Comparison of ENCODE assay signal across 9 cellular contexts in the genomic region with DNA sequence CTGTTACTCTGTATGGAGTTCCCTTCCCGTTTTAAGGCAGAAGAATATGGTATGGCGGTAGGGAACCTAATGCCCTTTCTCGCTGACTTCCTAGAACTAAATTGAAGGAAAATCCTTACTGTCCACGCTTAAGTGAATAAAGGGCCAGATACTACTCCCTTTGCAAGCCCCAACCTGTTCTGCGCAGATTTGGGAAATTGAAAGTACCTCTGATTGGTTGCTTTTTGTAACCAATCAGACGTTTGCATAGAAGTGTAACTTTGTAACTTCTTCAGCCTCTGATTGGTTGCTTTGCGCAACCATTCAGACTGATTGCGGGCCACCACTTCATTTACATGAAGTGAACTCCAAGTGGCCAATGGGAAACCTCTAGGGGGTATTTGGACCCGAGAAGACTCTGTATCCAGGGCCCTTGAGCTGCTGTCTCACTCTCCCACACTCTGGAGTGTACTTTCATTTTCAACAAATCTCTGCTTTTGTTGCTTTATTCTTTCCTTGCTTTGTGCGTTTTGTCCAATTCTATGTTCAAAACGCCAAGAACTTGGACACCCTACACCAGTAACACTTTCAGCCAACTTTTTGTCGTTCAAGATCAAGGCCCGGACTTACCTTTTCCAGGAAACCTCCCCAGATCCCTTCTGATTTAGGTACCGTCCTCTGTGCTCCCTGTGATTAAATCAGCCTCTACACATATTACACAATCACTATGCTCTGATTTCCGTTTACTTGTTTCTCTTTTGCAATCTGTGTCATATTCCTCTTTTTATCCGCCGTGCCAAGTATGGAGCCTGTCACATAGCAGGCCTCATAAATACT. TPM values are rescaled to one million over a fixed set of nuclear protein-coding genes. Genes with fewer than 3 reads are reported as not detected.
DNase-seq lines count a peak whose midpoint lies in the region; ATAC-seq, FAIRE-seq and TF ChIP-seq lines count a peak whose summit lies in the region.
"Had no signal": no experiment of that assay in that cellular context is flagged by ENCODE, and none has a peak within 500 bp of the region (broad histone marks: within the 10 kb centered on the region; RNA-seq: fewer than 3 reads in every experiment).

No MANE protein-coding gene starts in this region.

- peaks cover 6 to 7% of the 10 kb centered on the region in 2 donors for H3K9me3 Mint-ChIP-seq in activated naive CD4-positive, alpha-beta T cell treated with anti-CD3 and anti-CD28 coated beads, Interleukin-2, amount 50 U/mL, for 72 hours

- H3K9ac ChIP-seq in KMS-11, result no peak overlapping the region

- H2AFZ ChIP-seq in KMS-11 (ENCODE audit: low read depth), result peak overlapping the region; percentile 69

- H3K36me3 ChIP-seq in KMS-11 (ENCODE audit: insufficient read depth) (no peaks in the 10 kb centered on the region), right lobe of liver (peaks cover 0 to 1% (median 0%) of the 10 kb centered on the region in 4 donors)

- ATAC-seq in activated naive CD4-positive, alpha-beta T cell treated with anti-CD3 and anti-CD28 coated beads, Interleukin-2, amount 50 U/mL, for 72 hours, result no peak
- ATAC-seq in right lobe of liver (peak; percentile 63 to 77 (median 73)), GM19328 (IDR thresholded peaks at IDR 0.05; ENCODE audit: unreplicated experiment) (no peak)

- no peaks in the 10 kb centered on the region for H4K20me1 ChIP-seq in KMS-11 (ENCODE audit: insufficient read depth)

- H3K79me2 ChIP-seq in KMS-11 (ENCODE audit: insufficient read depth, low read depth), result peaks cover 29% of the 10 kb centered on the region

- H3K4me3 ChIP-seq in KMS-11 (IDR thresholded peaks at IDR 0.05; ENCODE audit: insufficient read depth, low read depth, low read length), result no peak overlapping the region
- H3K4me3 ChIP-seq in right lobe of liver, result peak overlapping the region; percentile 84 to 93 (median 91)

- peak overlapping the region; percentile 16 to 95 for H3K27ac Mint-ChIP-seq in activated naive CD4-positive, alpha-beta T cell treated with anti-CD3 and anti-CD28 coated beads, Interleukin-2, amount 50 U/mL, for 72 hours

- H3K9me3 ChIP-seq in right lobe of liver, result no peaks in the 10 kb centered on the region
- H3K9me3 ChIP-seq: body of pancreas had no signal

- TF ChIP-seq CTCF in KMS-11 (conservative IDR thresholded peaks at IDR 0.05; ENCODE audit: low read depth, low read length), result no peak
- TF ChIP-seq CTCF in right lobe of liver (IDR thresholded peaks at IDR 0.05), result no peak

- intact Hi-C loops in right lobe of liver (cut with DNase I), result no loop called here

- peak overlapping the region; percentile 41; the same call in 1 of the 2 replicates for H3K4me2 ChIP-seq in KMS-11

- H3K27ac ChIP-seq in KMS-11 (no peak overlapping the region), right lobe of liver (peak overlapping the region; percentile 77 to 91 (median 90))

- peaks cover 29% of the 10 kb centered on the region for H3K4me1 ChIP-seq in KMS-11 (ENCODE audit: low read depth, poor library complexity, severe bottlenecking)
- H3K4me1 ChIP-seq in right lobe of liver, result peaks cover 0 to 26% (median 5%) of the 10 kb centered on the region in 4 donors

- peaks cover 24 to 29% of the 10 kb centered on the region in 2 donors for H3K36me3 Mint-ChIP-seq in activated naive CD4-positive, alpha-beta T cell treated with anti-CD3 and anti-CD28 coated beads, Interleukin-2, amount 50 U/mL, for 72 hours

- H3K27me3 ChIP-seq in KMS-11 (ENCODE audit: insufficient read depth, low read depth), result no peaks in the 10 kb centered on the region
- H3K27me3 ChIP-seq in right lobe of liver, result no peaks in the 10 kb centered on the region
- H3K27me3 ChIP-seq: body of pancreas had no signal

- peak; percentile 95 for FAIRE-seq in A204.1 (lab: Jason Lieb, UNC)

- TF ChIP-seq POLR2A in right lobe of liver (IDR thresholded peaks at IDR 0.05), result peak; percentile 55

- 18% methylated on average over 17 of the region's 17 CpGs for WGBS in right lobe of liver (ENCODE audit: insufficient coverage, low coverage, low lambda C conversion rate, missing lambda C conversion rate)

- no peak for DNase-seq in activated naive CD4-positive, alpha-beta T cell treated with anti-CD3 and anti-CD28 coated beads, Interleukin-2, amount 50 U/mL, for 72 hours (ENCODE audit: low spot score in 2 of 2)
- DNase-seq in right lobe of liver, result peak; percentile 39 to 84 (median 66)
- DNase-seq in NCI-H748 treated with DMSO at 0.1 percent for 48 hours (lab: John Stamatoyannopoulos, UW), result no peak
- DNase-seq in glomerular visceral epithelial cell (ENCODE audit: extremely low spot score), result no peak
- DNase-seq in NCI-H1930 (lab: John Stamatoyannopoulos, UW), result no peak

RNA-seq across cellular contexts. Expression of a gene that starts 1.0 kb away (rescaled TPM):
- 10 to 100 TPM; 38.7 to 45.6 TPM for total RNA-seq in activated naive CD4-positive, alpha-beta T cell treated with anti-CD3 and anti-CD28 coated beads, Interleukin-2, amount 50 U/mL, for 72 hours
- 10 to 100 TPM; 48.9 to 82.7 (median 60.8) TPM for total RNA-seq in right lobe of liver

RNA-seq across cellular contexts. Expression of a gene that starts 47.4 kb away (rescaled TPM):
- under 1 TPM; 0.21 to 0.27 TPM for total RNA-seq in activated naive CD4-positive, alpha-beta T cell treated with anti-CD3 and anti-CD28 coated beads, Interleukin-2, amount 50 U/mL, for 72 hours
- total RNA-seq in right lobe of liver, result under 1 TPM; 0.04 to 0.31 (median 0.15) TPM

RNA-seq across cellular contexts. Expression of a gene that starts 56.1 kb away (rescaled TPM):
- total RNA-seq in activated naive CD4-positive, alpha-beta T cell treated with anti-CD3 and anti-CD28 coated beads, Interleukin-2, amount 50 U/mL, for 72 hours, result 10 to 100 TPM; 23.5 to 59.4 TPM
- 10 to 100 TPM; 23.2 to 34.1 (median 25.6) TPM for total RNA-seq in right lobe of liver

Comparison
In these comparisons a context has a peak if more than half of its experiments do, and no peak if none do; other contexts are left out.
1. ATAC-seq: peak in right lobe of liver (4 of 4); none in activated naive CD4-positive, alpha-beta T cell treated with anti-CD3 and anti-CD28 coated beads, Interleukin-2, amount 50 U/mL, for 72 hours (0 of 2) and GM19328 (single experiment).
2. DNase-seq: peak in right lobe of liver (3 of 3); none in activated naive CD4-positive, alpha-beta T cell treated with anti-CD3 and anti-CD28 coated beads, Interleukin-2, amount 50 U/mL, for 72 hours (0 of 2), NCI-H748 treated with DMSO at 0.1 percent for 48 hours (single experiment), glomerular visceral epithelial cell (single experiment) and NCI-H1930 (0 of 2).